Comparison of ENCODE assay signal across 8 cellular contexts in the genomic region with DNA sequence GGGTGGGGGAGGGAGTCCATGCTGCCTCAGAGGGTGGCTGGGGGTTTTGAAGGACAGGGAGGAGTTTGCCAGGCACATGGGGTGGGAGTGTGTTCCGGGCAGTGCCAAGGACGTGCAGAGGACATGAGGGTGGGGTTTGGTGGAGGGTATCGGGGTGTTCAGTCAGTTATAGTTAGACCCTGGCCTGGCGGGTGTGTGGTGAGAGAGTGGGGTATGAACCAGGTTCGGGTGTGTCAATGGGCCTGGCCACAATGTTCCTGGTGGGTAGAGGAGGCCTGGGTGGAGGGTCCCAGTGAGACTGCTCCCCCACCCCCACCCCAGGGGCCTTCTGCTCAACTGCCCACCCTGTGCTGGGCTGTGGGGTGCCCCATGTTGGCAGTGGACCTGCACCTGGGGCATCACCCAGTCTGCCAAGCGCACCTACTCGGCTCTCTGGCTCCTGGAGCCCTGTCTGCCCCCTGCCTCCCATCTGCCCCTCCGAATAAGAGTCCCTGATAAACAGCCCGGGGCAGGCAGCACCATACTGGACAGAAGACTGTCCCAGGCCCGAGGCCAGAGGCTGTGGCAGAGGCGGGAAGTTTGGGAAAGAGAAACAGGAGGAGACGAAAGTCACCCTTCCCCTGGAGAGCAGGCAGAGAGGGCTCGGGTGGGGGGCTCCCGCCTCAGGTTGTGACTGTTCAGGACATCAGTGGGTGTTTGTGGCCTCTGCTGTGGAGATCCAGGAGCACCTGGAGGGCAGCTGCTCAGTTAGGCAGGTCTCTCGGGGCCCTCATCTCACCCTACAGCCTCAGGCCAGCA. TPM values are rescaled to one million over a fixed set of nuclear protein-coding genes. Genes with fewer than 3 reads are reported as not detected.
DNase-seq lines count a peak whose midpoint lies in the region; ATAC-seq and TF ChIP-seq lines count a peak whose summit lies in the region.

No MANE protein-coding gene starts in this region.

- POLR2A ChIA-PET in activated naive CD8-positive, alpha-beta T cell treated with anti-CD3 and anti-CD28 coated beads, Interleukin-2, amount 10 ng/mL, durations not matched to agents 7 days and 5 days (lab: Charles Lee), result no interaction called here

- peaks cover 7% of the 10 kb centered on the region for H3K79me2 ChIP-seq in Karpas-422 (ENCODE audit: low read length)

- no peak overlapping the region for H3K9ac ChIP-seq in Karpas-422 (ENCODE audit: low read length)

- no peak overlapping the region for H3K4me2 ChIP-seq in Karpas-422 (ENCODE audit: low read depth, low read length, poor library complexity, severe bottlenecking)

- no peak overlapping the region for H3K27ac Mint-ChIP-seq in activated naive CD8-positive, alpha-beta T cell treated with anti-CD3 and anti-CD28 coated beads, Interleukin-2, amount 10 ng/mL, durations not matched to agents 7 days and 5 days
- H3K27ac Mint-ChIP-seq in memory B cell, result peak overlapping the region; percentile 96

- peak; percentile 65 for DNase-seq in activated effector memory CD4-positive, alpha-beta T cell treated with anti-CD3 and anti-CD28 coated beads, Interleukin-2, amount 50 U/mL, for 16 hours
- DNase-seq in activated effector memory CD4-positive, alpha-beta T cell treated with Interleukin-2 at 50 U/mL for 16 hours, result no peak
- DNase-seq in activated naive CD8-positive, alpha-beta T cell treated with anti-CD3 and anti-CD28 coated beads, Interleukin-2, amount 10 ng/mL, durations not matched to agents 7 days and 5 days, result peak; percentile 43
- DNase-seq in memory B cell (ENCODE audit: low spot score in 2 of 2) (peak in 1 of 2 donors; percentile 39), tibial artery (peak; percentile 20 to 68), Karpas-422 (no peak), NOMO-1 treated with DMSO at 0.1 percent for 48 hours (lab: John Stamatoyannopoulos, UW; ENCODE audit: unreplicated experiment) (no peak)

- H2AFZ ChIP-seq in Karpas-422 (ENCODE audit: low read length), result no peak overlapping the region

- H3K27ac ChIP-seq in tibial artery (peak overlapping the region; percentile 88 to 89), Karpas-422 (ENCODE audit: low read length) (no peak overlapping the region)

- peaks cover 61% of the 10 kb centered on the region for H4K20me1 ChIP-seq in Karpas-422 (ENCODE audit: insufficient read depth, low read depth, low read length)

- H3K4me3 ChIP-seq in tibial artery (peak overlapping the region; percentile 6 to 81), Karpas-422 (ENCODE audit: low read length) (no peak overlapping the region)

- H3K36me3 Mint-ChIP-seq in activated naive CD8-positive, alpha-beta T cell treated with anti-CD3 and anti-CD28 coated beads, Interleukin-2, amount 10 ng/mL, durations not matched to agents 7 days and 5 days, result peaks cover 10% of the 10 kb centered on the region
- H3K36me3 Mint-ChIP-seq in memory B cell, result peaks cover 4% of the 10 kb centered on the region

- H3K27me3 Mint-ChIP-seq in activated naive CD8-positive, alpha-beta T cell treated with anti-CD3 and anti-CD28 coated beads, Interleukin-2, amount 10 ng/mL, durations not matched to agents 7 days and 5 days, result no peaks in the 10 kb centered on the region
- H3K27me3 Mint-ChIP-seq in memory B cell, result no peaks in the 10 kb centered on the region

- H3K4me3 Mint-ChIP-seq in activated naive CD8-positive, alpha-beta T cell treated with anti-CD3 and anti-CD28 coated beads, Interleukin-2, amount 10 ng/mL, durations not matched to agents 7 days and 5 days, result no peak overlapping the region
- no peak overlapping the region for H3K4me3 Mint-ChIP-seq in memory B cell

- H3K9me3 Mint-ChIP-seq in activated naive CD8-positive, alpha-beta T cell treated with anti-CD3 and anti-CD28 coated beads, Interleukin-2, amount 10 ng/mL, durations not matched to agents 7 days and 5 days, result no peaks in the 10 kb centered on the region
- H3K9me3 Mint-ChIP-seq in memory B cell, result no peaks in the 10 kb centered on the region

- peaks cover 0 to 70% (median 43%) of the 10 kb centered on the region in 4 donors for H3K4me1 ChIP-seq in tibial artery
- H3K4me1 ChIP-seq in Karpas-422 (ENCODE audit: low read length), result peaks cover 30% of the 10 kb centered on the region

- H3K27me3 ChIP-seq in tibial artery (no peaks in the 10 kb centered on the region), Karpas-422 (ENCODE audit: low read length) (no peaks in the 10 kb centered on the region)

- H3K4me1 Mint-ChIP-seq in activated naive CD8-positive, alpha-beta T cell treated with anti-CD3 and anti-CD28 coated beads, Interleukin-2, amount 10 ng/mL, durations not matched to agents 7 days and 5 days, result peaks cover 11% of the 10 kb centered on the region
- peaks cover 31% of the 10 kb centered on the region for H3K4me1 Mint-ChIP-seq in memory B cell

- no peak for ATAC-seq in activated naive CD8-positive, alpha-beta T cell treated with anti-CD3 and anti-CD28 coated beads, Interleukin-2, amount 10 ng/mL, durations not matched to agents 7 days and 5 days (ENCODE audit: low read depth)
- ATAC-seq in memory B cell (ENCODE audit: low read depth) (no peak), HG02970 (IDR thresholded peaks at IDR 0.05; ENCODE audit: low FRiP score, unreplicated experiment) (no peak)

- TF ChIP-seq CTCF in tibial artery (IDR thresholded peaks at IDR 0.05), result no peak

- H3K36me3 ChIP-seq in tibial artery, result peaks cover 17 to 35% (median 35%) of the 10 kb centered on the region in 3 donors
- H3K36me3 ChIP-seq in Karpas-422 (ENCODE audit: insufficient read depth, low read length), result peaks cover 15% of the 10 kb centered on the region

- no peaks in the 10 kb centered on the region for H3K9me3 ChIP-seq in tibial artery
- no peaks in the 10 kb centered on the region for H3K9me3 ChIP-seq in Karpas-422 (ENCODE audit: low read length)

- H3K9me2 ChIP-seq in Karpas-422 (replicated peaks; ENCODE audit: insufficient read depth, low read length), result no peaks in the 10 kb centered on the region

- intact Hi-C loops in tibial artery (cut with DNase I; ENCODE audit: low total_unique reads), result loop anchor here (10.0 kb wide), 1 partner anchor 340 kb away; a partner anchor contains a TSS

RNA-seq across cellular contexts. Expression of a gene that starts 4.1 kb away (rescaled TPM):
- total RNA-seq in activated naive CD8-positive, alpha-beta T cell treated with anti-CD3 and anti-CD28 coated beads, Interleukin-2, amount 10 ng/mL, durations not matched to agents 7 days and 5 days, result 10 to 100 TPM; 44.3 to 48.5 TPM
- total RNA-seq in Karpas-422 (2014; rRNA removed; shearing (Covaris generic); ENCODE audit: low replicate concordance), result 15.4 and 41.1 TPM in 2 replicates

RNA-seq across cellular contexts. Expression of a gene that starts 46.3 kb away (rescaled TPM):
- 10 to 100 TPM; 40.3 to 41.0 TPM for total RNA-seq in activated naive CD8-positive, alpha-beta T cell treated with anti-CD3 and anti-CD28 coated beads, Interleukin-2, amount 10 ng/mL, durations not matched to agents 7 days and 5 days
- 12.7 and 34.2 TPM in 2 replicates for total RNA-seq in Karpas-422 (2014; rRNA removed; shearing (Covaris generic); ENCODE audit: low replicate concordance)

RNA-seq across cellular contexts. Expression of a gene that starts 46.5 kb away (rescaled TPM):
- 10 to 100 TPM; 18.0 to 20.2 TPM for total RNA-seq in activated naive CD8-positive, alpha-beta T cell treated with anti-CD3 and anti-CD28 coated beads, Interleukin-2, amount 10 ng/mL, durations not matched to agents 7 days and 5 days
- 4.7 and 4.8 TPM in 2 replicates for total RNA-seq in Karpas-422 (2014; rRNA removed; shearing (Covaris generic); ENCODE audit: low replicate concordance)

RNA-seq across cellular contexts. Expression of a gene that starts 47.9 kb away (rescaled TPM):
- not detected for total RNA-seq in activated naive CD8-positive, alpha-beta T cell treated with anti-CD3 and anti-CD28 coated beads, Interleukin-2, amount 10 ng/mL, durations not matched to agents 7 days and 5 days
- not detected in 2 replicates for total RNA-seq in Karpas-422 (2014; rRNA removed; shearing (Covaris generic); ENCODE audit: low replicate concordance)

Comparison
In these comparisons a context has a peak if more than half of its experiments do, and no peak if none do; other contexts are left out.
1. DNase-seq: peak in activated effector memory CD4-positive, alpha-beta T cell treated with anti-CD3 and anti-CD28 coated beads, Interleukin-2, amount 50 U/mL, for 16 hours (single experiment), activated naive CD8-positive, alpha-beta T cell treated with anti-CD3 and anti-CD28 coated beads, Interleukin-2, amount 10 ng/mL, durations not matched to agents 7 days and 5 days (single experiment) and tibial artery (2 of 2); none in activated effector memory CD4-positive, alpha-beta T cell treated with Interleukin-2 at 50 U/mL for 16 hours (single experiment), Karpas-422 (single experiment) and NOMO-1 treated with DMSO at 0.1 percent for 48 hours (single experiment).